ENCODE assay signal across 1 cellular context in genomic region chr3:52705688-52706686, GRCh38.
TF ChIP-seq lines count a peak whose summit lies in the region.

Gene GLT8D1, minus strand, starts transcription at chr3:52705791. Its CDS starts 5,331 bp downstream, at chr3:52700460.
Gene SPCS1, plus strand, starts transcription at chr3:52706106. Its CDS starts 141 bp downstream, at chr3:52706247.

TF ChIP-seq in HepG2, 621 proteins besides CTCF, POLR2A, EP300 and RAD21 (continued from another document and continues in another):
- peak; percentile 87 for TF ChIP-seq HOXA3 (CRISPR knock-in tag; IDR thresholded peaks at IDR 0.05)
- TF ChIP-seq ZNF160 (CRISPR knock-in tag; IDR thresholded peaks at IDR 0.05), result 0 out of 2 replicates have a peak, but pooled peaks have one; percentile 19
- TF ChIP-seq ZFP90 (CRISPR knock-in tag; IDR thresholded peaks at IDR 0.05; ENCODE audit: borderline replicate concordance), result peak; percentile 77; the same call in 1 of the 2 replicates
- TF ChIP-seq KAT7 (CRISPR knock-in tag; IDR thresholded peaks at IDR 0.05; ENCODE audit: borderline replicate concordance), result peak; percentile 91
- peak; percentile 90 for TF ChIP-seq ZFY (CRISPR knock-in tag; IDR thresholded peaks at IDR 0.05)
- TF ChIP-seq MTERF4 (CRISPR knock-in tag; IDR thresholded peaks at IDR 0.05), result peak; percentile 59; the same call in 1 of the 2 replicates
- TF ChIP-seq ZNF782 (CRISPR knock-in tag; IDR thresholded peaks at IDR 0.05; ENCODE audit: borderline replicate concordance), result peak; percentile 87; the same call in 1 of the 2 replicates
- peak; percentile 39; the same call in 1 of the 2 replicates for TF ChIP-seq GMEB2 (CRISPR knock-in tag; IDR thresholded peaks at IDR 0.05; ENCODE audit: low read depth)
- peak; percentile 84 for TF ChIP-seq POLR2G (IDR thresholded peaks at IDR 0.05; ENCODE audit: low read depth, low read length)
- TF ChIP-seq PITX1 (CRISPR knock-in tag; IDR thresholded peaks at IDR 0.05), result peak; percentile 50
- TF ChIP-seq PHF5A (CRISPR knock-in tag; IDR thresholded peaks at IDR 0.05; ENCODE audit: low read depth, unreplicated experiment), result peak; percentile 31
- no peak for TF ChIP-seq SRF (IDR thresholded peaks at IDR 0.05; ENCODE audit: low read depth, low read length)
- peak; percentile 23; the same call in 1 of the 2 replicates for TF ChIP-seq ZNF333 (CRISPR knock-in tag; IDR thresholded peaks at IDR 0.05; ENCODE audit: borderline replicate concordance)
- TF ChIP-seq ZNF446 (CRISPR knock-in tag; IDR thresholded peaks at IDR 0.05), result 0 out of 2 replicates have a peak, but pooled peaks have one; percentile 85
- peak in 1 of 2 experiments; percentile 72; a peak in 1 of 4 replicates for TF ChIP-seq KLF16 (CRISPR knock-in tag; IDR thresholded peaks at IDR 0.05)
- peak; percentile 36 for TF ChIP-seq TEAD3 (CRISPR knock-in tag; optimal IDR thresholded peaks at IDR 0.05; ENCODE audit: borderline replicate concordance)
- 0 out of 2 replicates have a peak, but pooled peaks have one; percentile 34 for TF ChIP-seq ZNF615 (CRISPR knock-in tag; IDR thresholded peaks at IDR 0.05; ENCODE audit: borderline replicate concordance)
- peak; percentile 89; the same call in 1 of the 2 replicates for TF ChIP-seq ZNF747 (CRISPR knock-in tag; IDR thresholded peaks at IDR 0.05; ENCODE audit: borderline replicate concordance)
- no peak for TF ChIP-seq CEBPB (IDR thresholded peaks at IDR 0.05; ENCODE audit: borderline replicate concordance, low read depth, low read length)
- peak; percentile 97 for TF ChIP-seq KMT2A (CRISPR knock-in tag; IDR thresholded peaks at IDR 0.05)
- peak; percentile 72 for TF ChIP-seq POLR2AphosphoS5 (IDR thresholded peaks at IDR 0.05; ENCODE audit: low read depth, low read length)
- no peak; the same call in 1 of the 2 replicates for TF ChIP-seq ETS1 (CRISPR knock-in tag; IDR thresholded peaks at IDR 0.05)
- no peak; the same call in 1 of the 2 replicates for TF ChIP-seq ATF7-NPFF (CRISPR knock-in tag; IDR thresholded peaks at IDR 0.05; ENCODE audit: low read depth)
- TF ChIP-seq DNMT1 (CRISPR knock-in tag; IDR thresholded peaks at IDR 0.05), result 0 out of 2 replicates have a peak, but pooled peaks have one; percentile 20
- TF ChIP-seq THAP9 (CRISPR knock-in tag; IDR thresholded peaks at IDR 0.05; ENCODE audit: borderline replicate concordance), result peak; percentile 92
- TF ChIP-seq ZNF329 (CRISPR knock-in tag; IDR thresholded peaks at IDR 0.05; ENCODE audit: low read depth), result 0 out of 2 replicates have a peak, but pooled peaks have one; percentile 53
- TF ChIP-seq ZNF235 (CRISPR knock-in tag; IDR thresholded peaks at IDR 0.05; ENCODE audit: borderline replicate concordance), result peak; percentile 40; the same call in 1 of the 2 replicates
- 0 out of 2 replicates have a peak, but pooled peaks have one; percentile 10 for TF ChIP-seq MIER2 (CRISPR knock-in tag; IDR thresholded peaks at IDR 0.05)
- TF ChIP-seq TFDP2 (CRISPR knock-in tag; IDR thresholded peaks at IDR 0.05), result peak; percentile 76
- TF ChIP-seq DZIP1 (CRISPR knock-in tag; IDR thresholded peaks at IDR 0.05), result peak; percentile 84
- no peak for TF ChIP-seq HOMEZ (CRISPR knock-in tag; IDR thresholded peaks at IDR 0.05; ENCODE audit: low read depth)
- peak; percentile 38; the same call in 1 of the 2 replicates for TF ChIP-seq ISL2 (CRISPR knock-in tag; IDR thresholded peaks at IDR 0.05)
- TF ChIP-seq GATAD1 (CRISPR knock-in tag; IDR thresholded peaks at IDR 0.05), result peak; percentile 93
- TF ChIP-seq SYNCRIP (IDR thresholded peaks at IDR 0.05; ENCODE audit: insufficient read depth, low read depth, low read length), result no peak
- TF ChIP-seq ZNF781 (CRISPR knock-in tag; IDR thresholded peaks at IDR 0.05; ENCODE audit: borderline replicate concordance, not compliant biosample characterization), result no peak
- peak; percentile 88 for TF ChIP-seq ZNF274 (CRISPR knock-in tag; IDR thresholded peaks at IDR 0.05)
- peak; percentile 73 for TF ChIP-seq MXD3 (CRISPR knock-in tag; IDR thresholded peaks at IDR 0.05)
- TF ChIP-seq NFKBIZ (CRISPR knock-in tag; IDR thresholded peaks at IDR 0.05), result 0 out of 2 replicates have a peak, but pooled peaks have one; percentile 19
- TF ChIP-seq UBTF (CRISPR knock-in tag; IDR thresholded peaks at IDR 0.05), result peak; percentile 90
- TF ChIP-seq GMEB1 (CRISPR knock-in tag; IDR thresholded peaks at IDR 0.05; ENCODE audit: borderline replicate concordance), result peak; percentile 89
- TF ChIP-seq ZMYM3 (CRISPR knock-in tag; IDR thresholded peaks at IDR 0.05), result peak; percentile 17; the same call in 1 of the 2 replicates
